Comparison of ENCODE assay signal across 27 cellular contexts in the genomic region with DNA sequence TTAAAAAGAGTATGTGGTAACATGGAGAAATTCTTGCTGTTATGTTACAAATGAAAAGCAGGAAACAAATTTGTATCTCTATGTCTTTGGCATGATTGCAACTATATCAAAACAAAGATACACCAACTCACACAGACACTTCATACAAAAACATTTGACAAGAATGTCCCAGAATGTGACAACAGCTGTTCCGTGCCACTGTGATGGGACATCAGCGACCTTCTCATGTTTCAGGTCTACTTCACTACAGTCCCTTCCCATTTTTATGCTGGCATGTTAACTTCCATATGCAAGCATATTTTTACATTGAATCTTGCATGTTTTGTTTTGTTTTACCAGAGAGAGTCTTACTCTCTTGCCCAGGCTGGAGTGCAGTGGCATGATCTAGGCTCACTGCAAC.
"Had no signal": no experiment of that assay in that cellular context is flagged by ENCODE, and none has a peak within 500 bp of the region (broad histone marks: within the 10 kb centered on the region; RNA-seq: fewer than 3 reads in every experiment).

No MANE protein-coding gene starts in this region.

- H3K4me3 ChIP-seq: neural progenitor cell, pancreas, prostate gland, right lobe of liver, sigmoid colon, skin epidermis, smooth muscle cell, spleen, suprapubic skin, testis, tibial nerve, upper lobe of left lung, uterus had no signal

- H3K36me3 ChIP-seq: prostate gland, uterus had no signal

- H3K9me3 ChIP-seq: pancreas, prostate gland, right lobe of liver, sigmoid colon, spleen, suprapubic skin, testis, tibial nerve, upper lobe of left lung, uterus had no signal

- H3K27me3 ChIP-seq: neural progenitor cell, pancreas, right lobe of liver, sigmoid colon, suprapubic skin, testis, tibial nerve, upper lobe of left lung, uterus had no signal

- H2AFZ ChIP-seq: neural progenitor cell had no signal

- H3K27ac ChIP-seq: neural progenitor cell, pancreas, prostate gland, right lobe of liver, sigmoid colon, skin epidermis, spleen, suprapubic skin, testis, tibial nerve, upper lobe of left lung, uterus had no signal

- H3K4me2 ChIP-seq: neural progenitor cell, smooth muscle cell had no signal

- ATAC-seq: naive thymus-derived CD4-positive, alpha-beta T cell; natural killer cell; pancreas; right cardiac atrium; right lobe of liver; stimulated activated memory B cell treated with anti-CD40 and anti-IgM and Interleukin-4, amounts not matched to agents 10 μg/mL and 1 μg/mL and 100 μg/mL, for 72 hours; stimulated activated naive CD8-positive, alpha-beta T cell treated with anti-CD3 and anti-CD28 coated beads, Interleukin-15, amount 100 ng/mL, for 72 hours; stimulated activated naive CD8-positive, alpha-beta T cell treated with anti-CD3 and anti-CD28 coated beads, Interleukin-15, Interleukin-2, amounts not matched to agents 100 U/mL and 50 U/mL, for 24 hours had no signal

- H3K4me1 ChIP-seq: neural progenitor cell, pancreas, prostate gland, right lobe of liver, sigmoid colon, spleen, suprapubic skin, testis, uterus had no signal

- FAIRE-seq: pancreas had no signal

- H3K9ac ChIP-seq: neural progenitor cell had no signal

- DNase-seq: naive thymus-derived CD4-positive, alpha-beta T cell; natural killer cell; pancreas; right cardiac atrium; right lobe of liver; sigmoid colon; spleen; stimulated activated CD4-positive, alpha-beta T cell treated with anti-CD3 and anti-CD28 coated beads, Interleukin-12 subunit alpha, Interleukin-12 subunit beta, amount 100 ng/mL, for 4 hours; stimulated activated CD4-positive, alpha-beta T cell treated with anti-CD3 and anti-CD28 coated beads, Interleukin-1b, Interleukin-23, amount 100 ng/mL, for 48 hours; stimulated activated CD4-positive, alpha-beta T cell treated with anti-CD3 and anti-CD28 coated beads, Interleukin-4, amount 100 ng/mL, for 1 hour; stimulated activated CD4-positive, alpha-beta T cell treated with anti-CD3 and anti-CD28 coated beads, Interleukin-4, amount 100 ng/mL, for 4 hours; stimulated activated CD8-positive, alpha-beta memory T cell treated with anti-CD3 and anti-CD28 coated beads, Interleukin-4, amount 100 ng/mL, for 48 hours; stimulated activated naive CD4-positive, alpha-beta T cell; stimulated activated naive CD8-positive, alpha-beta T cell treated with anti-CD3 and anti-CD28 coated beads, Interleukin-15, amount 100 ng/mL, for 72 hours; stimulated activated naive CD8-positive, alpha-beta T cell treated with anti-CD3 and anti-CD28 coated beads, Interleukin-15, Interleukin-2, amounts not matched to agents 100 U/mL and 50 U/mL, for 24 hours; substantia nigra; testis; trophoblast cell; upper lobe of left lung; uterus had no signal
